ENCODE assay signal across 10 cellular contexts in genomic region chr16:70740919-70741778, GRCh38. TPM values are rescaled to one million over a fixed set of nuclear protein-coding genes. Genes with fewer than 3 reads are reported as not detected.
DNase-seq lines count a peak whose midpoint lies in the region; ATAC-seq lines count a peak whose summit lies in the region.
"Had no signal": no experiment of that assay in that cellular context is flagged by ENCODE, and none has a peak within 500 bp of the region (broad histone marks: within the 10 kb centered on the region; RNA-seq: fewer than 3 reads in every experiment).

No MANE protein-coding gene starts in this region.

- DNase-seq in ELR (ENCODE audit: low read depth) (peak; percentile 90), NCI-H226 (peak; percentile 86), epidermal melanocyte (ENCODE audit: insufficient read length, low spot score) (peak; percentile 55), renal cortical epithelial cell (ENCODE audit: low read depth) (peak; percentile 67), Ammon's horn (ENCODE audit: low spot score) (no peak), globus pallidus (ENCODE audit: low spot score) (no peak)
- DNase-seq: foreskin keratinocyte, psoas muscle had no signal

- ATAC-seq in GM21576 (IDR thresholded peaks at IDR 0.05; ENCODE audit: unreplicated experiment) (no peak), HG02678 (IDR thresholded peaks at IDR 0.05; ENCODE audit: unreplicated experiment) (no peak)
- ATAC-seq: foreskin keratinocyte, psoas muscle had no signal

RNA-seq across cellular contexts. Expression of gene MTSS2, which starts 55.3 kb away (rescaled TPM):
- total RNA-seq in renal cortical epithelial cell = 9.7 and 33.2 TPM in 2 replicates

RNA-seq across cellular contexts. Expression of gene VAC14, which starts 59.8 kb away (rescaled TPM):
- total RNA-seq in renal cortical epithelial cell = 11.1 and 30.3 TPM in 2 replicates

Comparison
In these comparisons a context has a peak if more than half of its experiments do, and no peak if none do; other contexts are left out.
1. DNase-seq: peak in ELR (single experiment), NCI-H226 (single experiment), epidermal melanocyte (single experiment) and renal cortical epithelial cell (single experiment); none in Ammon's horn (single experiment) and globus pallidus (single experiment).